18 cellular contexts compared by ENCODE assay signal in the genomic region with DNA sequence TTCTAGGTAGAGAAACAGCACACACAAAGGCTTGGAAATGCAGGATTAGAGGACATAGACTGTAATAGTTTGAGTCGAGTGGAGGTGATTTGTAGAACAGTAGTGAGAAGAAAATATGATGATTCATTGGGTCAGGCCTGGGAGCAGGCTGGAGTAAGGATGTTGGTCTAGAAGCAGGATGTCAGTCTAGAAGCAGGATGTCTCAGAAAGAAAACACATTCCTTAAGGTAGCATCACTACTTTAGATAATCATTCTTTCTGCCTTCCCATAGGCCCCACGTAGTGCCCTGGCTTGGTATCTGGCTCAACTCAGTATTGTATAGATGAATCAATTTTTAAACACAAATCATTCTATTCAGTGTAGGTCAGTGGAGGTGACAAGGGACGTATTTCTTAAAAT. TPM values are rescaled to one million over a fixed set of nuclear protein-coding genes. Genes with fewer than 3 reads are reported as not detected.
A peak's percentile ranks its signal among the peaks of the same experiment; 100 is the strongest.
DNase-seq lines count a peak whose midpoint lies in the region; ATAC-seq and TF ChIP-seq lines count a peak whose summit lies in the region.
"Had no signal": no experiment of that assay in that cellular context is flagged by ENCODE, and none has a peak within 500 bp of the region (broad histone marks: within the 10 kb centered on the region; RNA-seq: fewer than 3 reads in every experiment).

No MANE protein-coding gene starts in this region.

- DNase-seq in AG04449 (ENCODE audit: low read depth, low spot score): peak; percentile 1
- no peak for DNase-seq in RWPE2 (ENCODE audit: low spot score)
- DNase-seq in foreskin keratinocyte: peak; percentile 39 to 65
- no peak for DNase-seq in HUDEP-2 (lab: John Stamatoyannopoulos, UW; ENCODE audit: unreplicated experiment in 76 of 76)
- no peak for DNase-seq in activated naive CD4-positive, alpha-beta T cell treated with Interleukin-2 at 50 U/mL for 16 hours
- no peak for DNase-seq in SIG-M5 (lab: John Stamatoyannopoulos, UW)
- DNase-seq: COR-L47; DMS153; Karpas-422; NCI-H1930; NCI-H446 treated with DMSO at 0.1 percent for 48 hours; NK-92 treated with Interleukin-12 subunit alpha and Interleukin-12 subunit beta, amount 100 ng/mL, for 24 hours had no signal

- no peaks in the 10 kb centered on the region for H3K36me3 ChIP-seq in RWPE2 (ENCODE audit: low read depth)

- no peaks in the 10 kb centered on the region for H3K27me3 ChIP-seq in RWPE2 (ENCODE audit: insufficient read depth, poor library complexity, severe bottlenecking)
- H3K27me3 ChIP-seq in foreskin keratinocyte: no peaks in the 10 kb centered on the region

- H3K4me3 ChIP-seq in AG04449 (ENCODE audit: low read depth, low read length) (no peak overlapping the region), RWPE2 (ENCODE audit: severe bottlenecking) (no peak overlapping the region)

- H3K4me1 ChIP-seq in RWPE2 (ENCODE audit: insufficient read depth, poor library complexity, severe bottlenecking) (no peaks in the 10 kb centered on the region), foreskin keratinocyte (no peaks in the 10 kb centered on the region)

- no peak overlapping the region for H3K27ac ChIP-seq in RWPE2 (ENCODE audit: poor library complexity, severe bottlenecking)
- no peak overlapping the region for H3K27ac ChIP-seq in foreskin keratinocyte
- H3K27ac ChIP-seq: RWPE1 had no signal

- POLR2A ChIA-PET in AG04449 (lab: Yijun Ruan, JAX): no interaction called here

- no peaks in the 10 kb centered on the region for H3K9me3 ChIP-seq in RWPE2 (ENCODE audit: severe bottlenecking)

- peak; percentile 30 for ATAC-seq in HG03432 (IDR thresholded peaks at IDR 0.05; ENCODE audit: unreplicated experiment)
- peak; percentile 48; the same call in 1 of the 3 replicates for ATAC-seq in RWPE2 (ENCODE audit: low read depth)
- ATAC-seq in foreskin keratinocyte: peak; percentile 58
- no peak for ATAC-seq in GM18870 (IDR thresholded peaks at IDR 0.05; ENCODE audit: unreplicated experiment)

- CTCF ChIA-PET in AG04449 (lab: Yijun Ruan, JAX): no interaction called here

- TF ChIP-seq CTCF in AG04449 (IDR thresholded peaks at IDR 0.05; ENCODE audit: insufficient read depth, low read length, missing control alignments) (no peak), RWPE2 (IDR thresholded peaks at IDR 0.05; ENCODE audit: poor library complexity, severe bottlenecking) (no peak), foreskin keratinocyte (conservative IDR thresholded peaks at IDR 0.05) (no peak)

RNA-seq across cellular contexts. Expression of a gene that starts 11.2 kb away (rescaled TPM):
- not detected in 2 replicates for total RNA-seq in foreskin keratinocyte
- not detected in 2 replicates for polyA plus RNA-seq in foreskin keratinocyte
- total RNA-seq: A673, OCI-LY7, SK-MEL-5 had no signal

Comparison
In these comparisons a context has a peak if more than half of its experiments do, and no peak if none do; other contexts are left out.
1. DNase-seq: peak in AG04449 (single experiment) and foreskin keratinocyte (2 of 2); none in RWPE2 (single experiment), HUDEP-2 (0 of 76), activated naive CD4-positive, alpha-beta T cell treated with Interleukin-2 at 50 U/mL for 16 hours (single experiment) and SIG-M5 (single experiment).